3 cellular contexts compared by ENCODE assay signal in the genomic region with DNA sequence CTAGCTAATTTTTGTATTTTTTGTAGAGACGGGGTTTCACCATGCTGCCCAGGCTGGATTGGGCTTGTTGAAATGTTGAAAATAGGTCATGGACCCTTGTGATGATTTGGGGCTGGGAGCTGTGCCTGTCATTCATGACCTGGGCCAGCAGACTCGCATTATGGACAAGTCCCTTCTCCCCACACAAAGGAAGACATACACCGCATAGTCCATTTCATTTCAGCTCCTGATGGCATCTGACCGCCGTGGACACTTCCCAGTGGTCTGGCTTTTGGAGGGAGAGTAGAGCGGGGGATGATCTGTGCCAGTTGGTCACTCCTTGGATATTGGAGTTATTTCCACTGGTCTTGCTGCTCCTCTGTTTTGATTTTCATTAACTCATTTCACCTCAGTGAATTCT.
TF ChIP-seq lines count a peak whose summit lies in the region.

No MANE protein-coding gene starts in this region.

TF ChIP-seq in WTC11, 78 proteins besides CTCF, POLR2A, EP300 and RAD21 (continues in another document):
- TF ChIP-seq ZNF671 (CRISPR knock-in tag; IDR thresholded peaks at IDR 0.05) = no peak
- TF ChIP-seq ZNF232 (CRISPR knock-in tag; IDR thresholded peaks at IDR 0.05) = no peak
- TF ChIP-seq, protein P1, sequence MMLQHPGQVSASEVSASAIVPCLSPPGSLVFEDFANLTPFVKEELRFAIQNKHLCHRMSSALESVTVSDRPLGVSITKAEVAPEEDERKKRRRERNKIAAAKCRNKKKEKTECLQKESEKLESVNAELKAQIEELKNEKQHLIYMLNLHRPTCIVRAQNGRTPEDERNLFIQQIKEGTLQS (CRISPR knock-in tag; conservative IDR thresholded peaks at IDR 0.05) = no peak
- TF ChIP-seq, protein P2, sequence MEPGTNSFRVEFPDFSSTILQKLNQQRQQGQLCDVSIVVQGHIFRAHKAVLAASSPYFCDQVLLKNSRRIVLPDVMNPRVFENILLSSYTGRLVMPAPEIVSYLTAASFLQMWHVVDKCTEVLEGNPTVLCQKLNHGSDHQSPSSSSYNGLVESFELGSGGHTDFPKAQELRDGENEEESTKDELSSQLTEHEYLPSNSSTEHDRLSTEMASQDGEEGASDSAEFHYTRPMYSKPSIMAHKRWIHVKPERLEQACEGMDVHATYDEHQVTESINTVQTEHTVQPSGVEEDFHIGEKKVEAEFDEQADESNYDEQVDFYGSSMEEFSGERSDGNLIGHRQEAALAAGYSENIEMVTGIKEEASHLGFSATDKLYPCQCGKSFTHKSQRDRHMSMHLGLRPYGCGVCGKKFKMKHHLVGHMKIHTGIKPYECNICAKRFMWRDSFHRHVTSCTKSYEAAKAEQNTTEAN (CRISPR knock-in tag; IDR thresholded peaks at IDR 0.05) = no peak
- no peak for TF ChIP-seq SP1 (CRISPR knock-in tag; conservative IDR thresholded peaks at IDR 0.05)
- TF ChIP-seq, protein P3, sequence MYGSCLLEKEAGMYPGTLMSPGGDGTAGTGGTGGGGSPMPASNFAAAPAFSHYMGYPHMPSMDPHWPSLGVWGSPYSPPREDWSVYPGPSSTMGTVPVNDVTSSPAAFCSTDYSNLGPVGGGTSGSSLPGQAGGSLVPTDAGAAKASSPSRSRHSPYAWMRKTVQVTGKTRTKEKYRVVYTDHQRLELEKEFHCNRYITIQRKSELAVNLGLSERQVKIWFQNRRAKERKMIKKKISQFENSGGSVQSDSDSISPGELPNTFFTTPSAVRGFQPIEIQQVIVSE (CRISPR knock-in tag; IDR thresholded peaks at IDR 0.05; ENCODE audit: borderline replicate concordance) = no peak
- TF ChIP-seq, protein P4, sequence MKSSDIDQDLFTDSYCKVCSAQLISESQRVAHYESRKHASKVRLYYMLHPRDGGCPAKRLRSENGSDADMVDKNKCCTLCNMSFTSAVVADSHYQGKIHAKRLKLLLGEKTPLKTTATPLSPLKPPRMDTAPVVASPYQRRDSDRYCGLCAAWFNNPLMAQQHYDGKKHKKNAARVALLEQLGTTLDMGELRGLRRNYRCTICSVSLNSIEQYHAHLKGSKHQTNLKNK (CRISPR knock-in tag; IDR thresholded peaks at IDR 0.05) = no peak
- no peak for TF ChIP-seq CREM (CRISPR knock-in tag; IDR thresholded peaks at IDR 0.05)
- no peak for TF ChIP-seq ATF1 (CRISPR knock-in tag; IDR thresholded peaks at IDR 0.05)
- TF ChIP-seq, protein P5, sequence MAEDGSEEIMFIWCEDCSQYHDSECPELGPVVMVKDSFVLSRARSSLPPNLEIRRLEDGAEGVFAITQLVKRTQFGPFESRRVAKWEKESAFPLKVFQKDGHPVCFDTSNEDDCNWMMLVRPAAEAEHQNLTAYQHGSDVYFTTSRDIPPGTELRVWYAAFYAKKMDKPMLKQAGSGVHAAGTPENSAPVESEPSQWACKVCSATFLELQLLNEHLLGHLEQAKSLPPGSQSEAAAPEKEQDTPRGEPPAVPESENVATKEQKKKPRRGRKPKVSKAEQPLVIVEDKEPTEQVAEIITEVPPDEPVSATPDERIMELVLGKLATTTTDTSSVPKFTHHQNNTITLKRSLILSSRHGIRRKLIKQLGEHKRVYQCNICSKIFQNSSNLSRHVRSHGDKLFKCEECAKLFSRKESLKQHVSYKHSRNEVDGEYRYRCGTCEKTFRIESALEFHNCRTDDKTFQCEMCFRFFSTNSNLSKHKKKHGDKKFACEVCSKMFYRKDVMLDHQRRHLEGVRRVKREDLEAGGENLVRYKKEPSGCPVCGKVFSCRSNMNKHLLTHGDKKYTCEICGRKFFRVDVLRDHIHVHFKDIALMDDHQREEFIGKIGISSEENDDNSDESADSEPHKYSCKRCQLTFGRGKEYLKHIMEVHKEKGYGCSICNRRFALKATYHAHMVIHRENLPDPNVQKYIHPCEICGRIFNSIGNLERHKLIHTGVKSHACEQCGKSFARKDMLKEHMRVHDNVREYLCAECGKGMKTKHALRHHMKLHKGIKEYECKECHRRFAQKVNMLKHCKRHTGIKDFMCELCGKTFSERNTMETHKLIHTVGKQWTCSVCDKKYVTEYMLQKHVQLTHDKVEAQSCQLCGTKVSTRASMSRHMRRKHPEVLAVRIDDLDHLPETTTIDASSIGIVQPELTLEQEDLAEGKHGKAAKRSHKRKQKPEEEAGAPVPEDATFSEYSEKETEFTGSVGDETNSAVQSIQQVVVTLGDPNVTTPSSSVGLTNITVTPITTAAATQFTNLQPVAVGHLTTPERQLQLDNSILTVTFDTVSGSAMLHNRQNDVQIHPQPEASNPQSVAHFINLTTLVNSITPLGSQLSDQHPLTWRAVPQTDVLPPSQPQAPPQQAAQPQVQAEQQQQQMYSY (CRISPR knock-in tag; IDR thresholded peaks at IDR 0.05) = no peak
- no peak for TF ChIP-seq ESRRA (CRISPR knock-in tag; IDR thresholded peaks at IDR 0.05; ENCODE audit: borderline replicate concordance)

TF ChIP-seq in HepG2, 621 proteins besides CTCF, POLR2A, EP300 and RAD21 (continues in another document):
- TF ChIP-seq, protein P6, sequence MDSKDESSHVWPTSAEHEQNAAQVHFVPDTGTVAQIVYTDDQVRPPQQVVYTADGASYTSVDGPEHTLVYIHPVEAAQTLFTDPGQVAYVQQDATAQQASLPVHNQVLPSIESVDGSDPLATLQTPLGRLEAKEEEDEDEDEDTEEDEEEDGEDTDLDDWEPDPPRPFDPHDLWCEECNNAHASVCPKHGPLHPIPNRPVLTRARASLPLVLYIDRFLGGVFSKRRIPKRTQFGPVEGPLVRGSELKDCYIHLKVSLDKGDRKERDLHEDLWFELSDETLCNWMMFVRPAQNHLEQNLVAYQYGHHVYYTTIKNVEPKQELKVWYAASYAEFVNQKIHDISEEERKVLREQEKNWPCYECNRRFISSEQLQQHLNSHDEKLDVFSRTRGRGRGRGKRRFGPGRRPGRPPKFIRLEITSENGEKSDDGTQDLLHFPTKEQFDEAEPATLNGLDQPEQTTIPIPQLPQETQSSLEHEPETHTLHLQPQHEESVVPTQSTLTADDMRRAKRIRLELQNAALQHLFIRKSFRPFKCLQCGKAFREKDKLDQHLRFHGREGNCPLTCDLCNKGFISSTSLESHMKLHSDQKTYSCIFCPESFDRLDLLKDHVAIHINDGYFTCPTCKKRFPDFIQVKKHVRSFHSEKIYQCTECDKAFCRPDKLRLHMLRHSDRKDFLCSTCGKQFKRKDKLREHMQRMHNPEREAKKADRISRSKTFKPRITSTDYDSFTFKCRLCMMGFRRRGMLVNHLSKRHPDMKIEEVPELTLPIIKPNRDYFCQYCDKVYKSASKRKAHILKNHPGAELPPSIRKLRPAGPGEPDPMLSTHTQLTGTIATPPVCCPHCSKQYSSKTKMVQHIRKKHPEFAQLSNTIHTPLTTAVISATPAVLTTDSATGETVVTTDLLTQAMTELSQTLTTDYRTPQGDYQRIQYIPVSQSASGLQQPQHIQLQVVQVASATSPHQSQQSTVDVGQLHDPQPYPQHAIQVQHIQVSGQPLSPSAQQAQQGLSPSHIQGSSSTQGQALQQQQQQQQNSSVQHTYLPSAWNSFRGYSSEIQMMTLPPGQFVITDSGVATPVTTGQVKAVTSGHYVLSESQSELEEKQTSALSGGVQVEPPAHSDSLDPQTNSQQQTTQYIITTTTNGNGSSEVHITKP (CRISPR knock-in tag; IDR thresholded peaks at IDR 0.05; ENCODE audit: low read depth) = no peak
- TF ChIP-seq, protein P7, sequence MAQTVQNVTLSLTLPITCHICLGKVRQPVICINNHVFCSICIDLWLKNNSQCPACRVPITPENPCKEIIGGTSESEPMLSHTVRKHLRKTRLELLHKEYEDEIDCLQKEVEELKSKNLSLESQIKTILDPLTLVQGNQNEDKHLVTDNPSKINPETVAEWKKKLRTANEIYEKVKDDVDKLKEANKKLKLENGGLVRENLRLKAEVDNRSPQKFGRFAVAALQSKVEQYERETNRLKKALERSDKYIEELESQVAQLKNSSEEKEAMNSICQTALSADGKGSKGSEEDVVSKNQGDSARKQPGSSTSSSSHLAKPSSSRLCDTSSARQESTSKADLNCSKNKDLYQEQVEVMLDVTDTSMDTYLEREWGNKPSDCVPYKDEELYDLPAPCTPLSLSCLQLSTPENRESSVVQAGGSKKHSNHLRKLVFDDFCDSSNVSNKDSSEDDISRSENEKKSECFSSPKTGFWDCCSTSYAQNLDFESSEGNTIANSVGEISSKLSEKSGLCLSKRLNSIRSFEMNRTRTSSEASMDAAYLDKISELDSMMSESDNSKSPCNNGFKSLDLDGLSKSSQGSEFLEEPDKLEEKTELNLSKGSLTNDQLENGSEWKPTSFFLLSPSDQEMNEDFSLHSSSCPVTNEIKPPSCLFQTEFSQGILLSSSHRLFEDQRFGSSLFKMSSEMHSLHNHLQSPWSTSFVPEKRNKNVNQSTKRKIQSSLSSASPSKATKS (CRISPR knock-in tag; IDR thresholded peaks at IDR 0.05) = no peak
- TF ChIP-seq CENPX (CRISPR knock-in tag; IDR thresholded peaks at IDR 0.05) (no peak), HES4 (CRISPR knock-in tag; IDR thresholded peaks at IDR 0.05; ENCODE audit: borderline replicate concordance) (no peak), ATM (IDR thresholded peaks at IDR 0.05; ENCODE audit: borderline replicate concordance) (no peak), RFXANK (CRISPR knock-in tag; IDR thresholded peaks at IDR 0.05) (no peak), ZFP36L1 (CRISPR knock-in tag; IDR thresholded peaks at IDR 0.05) (no peak), ZNF724P (CRISPR knock-in tag; IDR thresholded peaks at IDR 0.05; ENCODE audit: borderline replicate concordance) (no peak), PHF20 (CRISPR knock-in tag; IDR thresholded peaks at IDR 0.05) (no peak), ZNF468 (CRISPR knock-in tag; IDR thresholded peaks at IDR 0.05) (no peak), SMARCC2 (IDR thresholded peaks at IDR 0.05) (no peak), CBFB (CRISPR knock-in tag; IDR thresholded peaks at IDR 0.05) (no peak)
- TF ChIP-seq, protein P8, sequence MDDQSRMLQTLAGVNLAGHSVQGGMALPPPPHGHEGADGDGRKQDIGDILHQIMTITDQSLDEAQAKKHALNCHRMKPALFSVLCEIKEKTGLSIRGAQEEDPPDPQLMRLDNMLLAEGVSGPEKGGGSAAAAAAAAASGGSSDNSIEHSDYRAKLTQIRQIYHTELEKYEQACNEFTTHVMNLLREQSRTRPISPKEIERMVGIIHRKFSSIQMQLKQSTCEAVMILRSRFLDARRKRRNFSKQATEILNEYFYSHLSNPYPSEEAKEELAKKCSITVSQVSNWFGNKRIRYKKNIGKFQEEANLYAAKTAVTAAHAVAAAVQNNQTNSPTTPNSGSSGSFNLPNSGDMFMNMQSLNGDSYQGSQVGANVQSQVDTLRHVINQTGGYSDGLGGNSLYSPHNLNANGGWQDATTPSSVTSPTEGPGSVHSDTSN (CRISPR knock-in tag; IDR thresholded peaks at IDR 0.05; ENCODE audit: borderline replicate concordance) = no peak

TF ChIP-seq in HEK293T, 16 proteins besides CTCF, POLR2A, EP300 and RAD21:
- TF ChIP-seq BHLHE40 (IDR thresholded peaks at IDR 0.05; ENCODE audit: borderline replicate concordance) (no peak), SUZ12 (IDR thresholded peaks at IDR 0.05) (no peak), NFRKB (IDR thresholded peaks at IDR 0.05) (no peak), ELF4 (IDR thresholded peaks at IDR 0.05) (no peak), HDGF (IDR thresholded peaks at IDR 0.05; ENCODE audit: borderline replicate concordance) (no peak), LEF1 (IDR thresholded peaks at IDR 0.05; ENCODE audit: borderline replicate concordance) (no peak)
